ENCODE assay signal across 8 cellular contexts in the genomic region with DNA sequence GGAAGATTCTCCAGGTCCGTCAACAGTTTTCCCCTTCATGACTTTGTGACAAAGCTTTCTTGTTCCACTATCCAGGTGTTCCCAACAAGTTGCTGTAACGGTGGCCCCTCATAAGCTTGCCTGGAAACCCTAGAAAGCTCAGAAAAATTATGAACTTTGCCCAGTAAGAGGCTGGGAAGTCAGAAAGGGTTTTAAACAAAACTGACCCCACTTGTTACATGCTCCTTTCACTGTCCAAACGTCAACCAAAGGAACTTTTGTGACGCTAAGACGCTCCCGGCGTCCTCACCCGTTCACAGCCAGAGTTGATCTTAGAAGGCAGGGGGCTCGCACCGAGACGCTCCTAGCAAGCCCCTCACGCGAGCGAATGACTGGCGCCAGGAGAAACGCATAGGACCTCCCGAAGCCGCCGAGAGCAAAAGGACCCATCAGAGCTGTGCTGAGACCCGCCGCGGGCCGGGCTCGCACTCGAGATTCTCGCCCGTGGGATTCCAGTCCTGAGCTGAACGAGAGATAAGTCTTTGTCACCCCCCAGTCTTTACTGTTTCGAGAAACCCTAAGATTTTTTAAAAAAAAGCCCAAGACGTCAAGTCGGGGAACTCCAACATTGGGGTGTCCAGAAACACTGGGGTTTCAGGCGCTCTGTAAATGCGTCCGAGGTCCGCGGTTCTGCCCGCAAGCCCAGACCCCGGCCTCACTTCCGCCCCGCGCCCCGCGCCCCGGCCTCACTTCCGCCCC. TPM values are rescaled to one million over a fixed set of nuclear protein-coding genes. Genes with fewer than 3 reads are reported as not detected.
DNase-seq lines count a peak whose midpoint lies in the region; ATAC-seq, FAIRE-seq and TF ChIP-seq lines count a peak whose summit lies in the region.

No MANE protein-coding gene starts in this region.

- H3K9me3 ChIP-seq in PC-3 (ENCODE audit: low read length) (no peaks in the 10 kb centered on the region), HepG2 (ENCODE audit: low read length) (no peaks in the 10 kb centered on the region)

- peaks cover 34% of the 10 kb centered on the region for H3K4me1 Mint-ChIP-seq in central memory CD8-positive, alpha-beta T cell
- peaks cover 29% of the 10 kb centered on the region for H3K4me1 Mint-ChIP-seq in stimulated activated naive CD8-positive, alpha-beta T cell treated with anti-CD3 and anti-CD28 coated beads, Interleukin-15, Interleukin-2, amounts not matched to agents 100 ng/mL and 50 ng/mL, for 24 hours (ENCODE audit: low read depth)

- BruUV-seq in PC-3 (replicated peaks; lab: Mats Ljungman, UMichigan) = TSS peak; percentile 86
- BruUV-seq in HepG2 (replicated peaks; lab: Mats Ljungman, UMichigan) = TSS peak; percentile 78

- TF ChIP-seq POLR2A in HepG2 (IDR thresholded peaks at IDR 0.05; ENCODE audit: insufficient read depth in 1 of 2, low read depth in 2 of 2, low read length in 2 of 2) = no peak; a peak in 1 of 4 replicates

- peaks cover 20% of the 10 kb centered on the region for H3K36me3 ChIP-seq in H7 (replicated peaks; ENCODE audit: control insufficient read depth, insufficient read depth, low read length)
- H3K36me3 ChIP-seq in PC-3 (ENCODE audit: low read depth, low read length) = peaks cover 8% of the 10 kb centered on the region
- peaks cover 6 to 22% of the 10 kb centered on the region in 2 experiments; a peak in 4 of 5 replicates for H3K36me3 ChIP-seq in HepG2 (replicated peaks in 1 of 2; ENCODE audit: control insufficient read depth in 1 of 2, insufficient read depth in 2 of 2, low read length in 2 of 2)

- H3K36me3 Mint-ChIP-seq in central memory CD8-positive, alpha-beta T cell (ENCODE audit: insufficient read depth) = peaks cover 35% of the 10 kb centered on the region
- H3K36me3 Mint-ChIP-seq in stimulated activated naive CD8-positive, alpha-beta T cell treated with anti-CD3 and anti-CD28 coated beads, Interleukin-15, Interleukin-2, amounts not matched to agents 100 ng/mL and 50 ng/mL, for 24 hours (ENCODE audit: low read depth) = peaks cover 42% of the 10 kb centered on the region

- TF ChIP-seq RAD21 in HepG2 (CRISPR knock-in tag; IDR thresholded peaks at IDR 0.05) = no peak

- POLR2A ChIA-PET in PC-3 (lab: Charles Lee; ENCODE audit: unreplicated experiment) (no interaction called here), HepG2 (lab: Yijun Ruan, JAX) (interaction anchor here (0.9 to 10.2 kb wide), 12 partner anchors 11 to 79 kb away, joined by 3 to 175 read pairs (median 5); partner anchors contain the start of genes MRPL18, SOD2, TCP1 and WTAP)

- H3K4me3 ChIP-seq in GM08714 (ENCODE audit: low read length) (peak overlapping the region; percentile 85), H7 (ENCODE audit: insufficient read depth, low read depth, low read length) (peak overlapping the region; percentile 61), PC-3 (ENCODE audit: low read length) (peak overlapping the region; percentile 87), HepG2 (replicated peaks in 1 of 3; ENCODE audit: insufficient read depth in 1 of 3, low read depth in 2 of 3, low read length in 3 of 3) (peak overlapping the region; percentile 83 to 97 (median 88))

- H3K4me1 ChIP-seq in PC-3 (ENCODE audit: insufficient read depth, low read length) (peaks cover 21% of the 10 kb centered on the region), HepG2 (ENCODE audit: insufficient read depth, low read length) (peaks cover 72% of the 10 kb centered on the region)

- in situ Hi-C loops in HepG2 (cut with HindIII; ENCODE audit: extremely low pct_ligation_motif_present, low pct_unique_long_range_greater_than_20kb) = loop anchor here (5.0 kb wide), 2 partner anchors 34 to 69 kb away; partner anchors contain the start of genes SOD2 and WTAP

- no peaks in the 10 kb centered on the region for H3K9me3 Mint-ChIP-seq in central memory CD8-positive, alpha-beta T cell
- H3K9me3 Mint-ChIP-seq in stimulated activated naive CD8-positive, alpha-beta T cell treated with anti-CD3 and anti-CD28 coated beads, Interleukin-15, Interleukin-2, amounts not matched to agents 100 ng/mL and 50 ng/mL, for 24 hours = no peaks in the 10 kb centered on the region

- CTCF ChIA-PET in PC-3 (lab: Charles Lee) = no interaction called here
- CTCF ChIA-PET in HepG2 (lab: Yijun Ruan, JAX; ENCODE audit: low intra/inter-chr PET ratio, low total read pairs) = no interaction called here

- intact Hi-C loops in PC-3 (cut with micrococcal nuclease) (loop anchor here (2.0 kb wide), 1 partner anchor 71 kb away; no protein-coding TSS in a partner anchor), HepG2 (cut with micrococcal nuclease; ENCODE audit: unreplicated experiment) (loop anchor here (1.0 to 10.0 kb wide), 2 partner anchors 68 to 1117 kb away; partner anchors contain the start of genes DYNLT1 and SOD2)

- 3% methylated on average over 19 of the region's 45 CpGs for WGBS in HepG2 (ENCODE audit: low lambda C conversion rate)

- peak overlapping the region; percentile 97 for H3K9ac ChIP-seq in PC-3 (ENCODE audit: low read length)
- H3K9ac ChIP-seq in HepG2 (ENCODE audit: insufficient read depth, low read depth, low read length) = peak overlapping the region; percentile 96

- H3K27ac ChIP-seq in PC-3 (ENCODE audit: low read length) (peak overlapping the region; percentile 28), HepG2 (ENCODE audit: extremely low read length, insufficient read depth, low read length) (peak overlapping the region; percentile 97)

- H3K79me2 ChIP-seq in PC-3 (ENCODE audit: low read length) (no peaks in the 10 kb centered on the region), HepG2 (ENCODE audit: insufficient read depth, low read length) (peaks cover 48% of the 10 kb centered on the region)

- H3K27me3 ChIP-seq in H7 (ENCODE audit: control insufficient read depth, insufficient read depth, low read length) (no peaks in the 10 kb centered on the region), PC-3 (ENCODE audit: low read length) (no peaks in the 10 kb centered on the region), HepG2 (ENCODE audit: control insufficient read depth in 1 of 2, insufficient read depth in 2 of 2, low read length in 2 of 2) (no peaks in the 10 kb centered on the region; a peak in 1 of 5 replicates)

- TF ChIP-seq EP300 in HepG2 (IDR thresholded peaks at IDR 0.05; ENCODE audit: low read depth in 2 of 2, low read length in 2 of 2) (no peak), HepG2 (CRISPR knock-in tag; IDR thresholded peaks at IDR 0.05; ENCODE audit: borderline replicate concordance) (no peak)

- peak; percentile 2; the same call in 1 of the 2 replicates for ATAC-seq in PC-3
- no peak for ATAC-seq in central memory CD8-positive, alpha-beta T cell (replicated peaks; ENCODE audit: extremely low read depth, poor library complexity, severe bottlenecking)
- no peak for ATAC-seq in HepG2

- H3K4me3 Mint-ChIP-seq in central memory CD8-positive, alpha-beta T cell = peak overlapping the region; percentile 84
- H3K4me3 Mint-ChIP-seq in stimulated activated naive CD8-positive, alpha-beta T cell treated with anti-CD3 and anti-CD28 coated beads, Interleukin-15, Interleukin-2, amounts not matched to agents 100 ng/mL and 50 ng/mL, for 24 hours = peak overlapping the region; percentile 92

- DNase-seq in H7 = peak; percentile 49
- DNase-seq in PC-3 = peak; percentile 11
- DNase-seq in central memory CD8-positive, alpha-beta T cell (ENCODE audit: low spot score in 2 of 2) = no peak
- peak; percentile 14 for DNase-seq in HepG2 (ENCODE audit: low spot score)
- DNase-seq in putamen (ENCODE audit: low spot score) = no peak
- no peak for DNase-seq in superior temporal gyrus (ENCODE audit: extremely low spot score)

- FAIRE-seq in HepG2 (lab: Jason Lieb, UNC) = no peak

- peak overlapping the region; percentile 98 for H3K4me2 ChIP-seq in PC-3 (ENCODE audit: low read length)
- H3K4me2 ChIP-seq in HepG2 (ENCODE audit: low read depth, low read length) = peak overlapping the region; percentile 96

- H3K27me3 Mint-ChIP-seq in central memory CD8-positive, alpha-beta T cell = no peaks in the 10 kb centered on the region
- no peaks in the 10 kb centered on the region for H3K27me3 Mint-ChIP-seq in stimulated activated naive CD8-positive, alpha-beta T cell treated with anti-CD3 and anti-CD28 coated beads, Interleukin-15, Interleukin-2, amounts not matched to agents 100 ng/mL and 50 ng/mL, for 24 hours

- TF ChIP-seq CTCF in PC-3 (conservative IDR thresholded peaks at IDR 0.05; ENCODE audit: low read depth, low read length) = no peak
- TF ChIP-seq CTCF in HepG2 (CRISPR knock-in tag; IDR thresholded peaks at IDR 0.05) = no peak

- H3K27ac Mint-ChIP-seq in central memory CD8-positive, alpha-beta T cell (ENCODE audit: low read depth) = peak overlapping the region; percentile 96
- peak overlapping the region; percentile 91 for H3K27ac Mint-ChIP-seq in stimulated activated naive CD8-positive, alpha-beta T cell treated with anti-CD3 and anti-CD28 coated beads, Interleukin-15, Interleukin-2, amounts not matched to agents 100 ng/mL and 50 ng/mL, for 24 hours

- peak overlapping the region; percentile 78 for H2AFZ ChIP-seq in PC-3 (ENCODE audit: low read length)
- no peak overlapping the region for H2AFZ ChIP-seq in HepG2 (ENCODE audit: low read length)

- H3F3A ChIP-seq in PC-3 (ENCODE audit: low read length, unreplicated experiment) = no peaks in the 10 kb centered on the region

- H4K20me1 ChIP-seq in PC-3 (ENCODE audit: low read length) (no peaks in the 10 kb centered on the region), HepG2 (ENCODE audit: insufficient read depth, low read length) (no peaks in the 10 kb centered on the region)

- no peaks in the 10 kb centered on the region for H3K9me2 ChIP-seq in PC-3 (replicated peaks; ENCODE audit: low read length)

RNA-seq across cellular contexts. Expression of gene ACAT2, which starts 0.5 kb away (rescaled TPM):
- 73.0 and 108 TPM in 2 replicates for total RNA-seq in H7 (2014; rRNA removed; shearing (Covaris generic))
- total RNA-seq in PC-3 (2014; rRNA removed) = 29.0 and 36.0 TPM in 2 replicates
- 534 and 775 TPM in 2 replicates for total RNA-seq in HepG2 (2016; rRNA removed; fragmentation: Illumina TruSeq; extraction: Trizol)
- 162 and 165 TPM in 2 replicates for total RNA-seq in HepG2 (2016; cell fraction: cytosol; rRNA removed; fragmentation: Illumina TruSeq; extraction: Trizol; ENCODE audit: low read depth)
- 542 and 812 TPM in 2 replicates for total RNA-seq in HepG2 (2016; cell fraction: insoluble cytoplasmic fraction; rRNA removed; fragmentation: Illumina TruSeq; extraction: Trizol)
- total RNA-seq in HepG2 (2016; cell fraction: membrane; rRNA removed; fragmentation: Illumina TruSeq; extraction: Trizol) = 231 and 232 TPM in 2 replicates
- 200 and 223 TPM in 2 replicates for total RNA-seq in HepG2 (2016; cell fraction: nucleus; rRNA removed; fragmentation: Illumina TruSeq; extraction: Trizol)
- 121 and 132 TPM in 2 replicates for polyA plus RNA-seq in HepG2 (2011; rRNA removed)
- polyA plus RNA-seq in HepG2 (2011; cell fraction: cytosol; rRNA removed) = 62.8 and 103 TPM in 2 replicates
- 28.1 and 44.2 TPM in 2 replicates for polyA plus RNA-seq in HepG2 (2011; cell fraction: nucleus; rRNA removed)
- polyA plus RNA-seq in HepG2 (2012) = 172 and 185 TPM in 2 replicates
- 142 and 156 TPM in 2 replicates for polyA plus RNA-seq in HepG2 (2016; cell fraction: cytosol; fragmentation: Illumina TruSeq; extraction: Trizol; ENCODE audit: low read depth)
- polyA plus RNA-seq in HepG2 (2016; cell fraction: insoluble cytoplasmic fraction; fragmentation: Illumina TruSeq; extraction: Trizol; ENCODE audit: low read depth) = 580 and 631 TPM in 2 replicates
- 160 and 171 TPM in 2 replicates for polyA plus RNA-seq in HepG2 (2016; cell fraction: membrane; fragmentation: Illumina TruSeq; extraction: Trizol; ENCODE audit: low read depth)
- 219 and 233 TPM in 2 replicates for polyA plus RNA-seq in HepG2 (2016; cell fraction: nucleus; fragmentation: Illumina TruSeq; extraction: Trizol; ENCODE audit: insufficient read depth, low read depth)
- 52.5 and 89.6 TPM in 2 replicates for polyA minus RNA-seq in HepG2 (2011; rRNA and poly(A)+ RNA removed; ENCODE audit: low replicate concordance)
- polyA minus RNA-seq in HepG2 (2011; cell fraction: cytosol; rRNA and poly(A)+ RNA removed) = 46.9 and 65.1 TPM in 2 replicates
- polyA minus RNA-seq in HepG2 (2011; cell fraction: nucleus; rRNA and poly(A)+ RNA removed) = 46.6 and 77.2 TPM in 2 replicates

RNA-seq across cellular contexts. Expression of gene TCP1, which starts 28.1 kb away (rescaled TPM):
- total RNA-seq in H7 (2014; rRNA removed; shearing (Covaris generic)) = 375 and 406 TPM in 2 replicates
- total RNA-seq in PC-3 (2014; rRNA removed) (253 and 280 TPM in 2 replicates), HepG2 (2016; rRNA removed; fragmentation: Illumina TruSeq; extraction: Trizol) (553 and 677 TPM in 2 replicates)
- total RNA-seq in HepG2 (2016; cell fraction: cytosol; rRNA removed; fragmentation: Illumina TruSeq; extraction: Trizol; ENCODE audit: low read depth) = 167 and 195 TPM in 2 replicates
- 558 and 662 TPM in 2 replicates for total RNA-seq in HepG2 (2016; cell fraction: insoluble cytoplasmic fraction; rRNA removed; fragmentation: Illumina TruSeq; extraction: Trizol)
- total RNA-seq in HepG2 (2016; cell fraction: membrane; rRNA removed; fragmentation: Illumina TruSeq; extraction: Trizol) = 368 and 445 TPM in 2 replicates
- 262 and 285 TPM in 2 replicates for total RNA-seq in HepG2 (2016; cell fraction: nucleus; rRNA removed; fragmentation: Illumina TruSeq; extraction: Trizol)
- 102 and 116 TPM in 2 replicates for polyA plus RNA-seq in HepG2 (2011; rRNA removed)
- 99.2 and 105 TPM in 2 replicates for polyA plus RNA-seq in HepG2 (2011; cell fraction: cytosol; rRNA removed)
- 138 and 159 TPM in 2 replicates for polyA plus RNA-seq in HepG2 (2011; cell fraction: nucleus; rRNA removed)
- 242 and 252 TPM in 2 replicates for polyA plus RNA-seq in HepG2 (2012)
- 157 and 173 TPM in 2 replicates for polyA plus RNA-seq in HepG2 (2016; cell fraction: cytosol; fragmentation: Illumina TruSeq; extraction: Trizol; ENCODE audit: low read depth)
- 584 and 596 TPM in 2 replicates for polyA plus RNA-seq in HepG2 (2016; cell fraction: insoluble cytoplasmic fraction; fragmentation: Illumina TruSeq; extraction: Trizol; ENCODE audit: low read depth)
- polyA plus RNA-seq in HepG2 (2016; cell fraction: membrane; fragmentation: Illumina TruSeq; extraction: Trizol; ENCODE audit: low read depth) = 236 and 293 TPM in 2 replicates
- 406 and 459 TPM in 2 replicates for polyA plus RNA-seq in HepG2 (2016; cell fraction: nucleus; fragmentation: Illumina TruSeq; extraction: Trizol; ENCODE audit: insufficient read depth, low read depth)
- polyA minus RNA-seq in HepG2 (2011; rRNA and poly(A)+ RNA removed; ENCODE audit: low replicate concordance) = 138 and 285 TPM in 2 replicates
- 242 and 244 TPM in 2 replicates for polyA minus RNA-seq in HepG2 (2011; cell fraction: cytosol; rRNA and poly(A)+ RNA removed)
- polyA minus RNA-seq in HepG2 (2011; cell fraction: nucleus; rRNA and poly(A)+ RNA removed) = 245 and 282 TPM in 2 replicates

RNA-seq across cellular contexts. Expression of gene MRPL18, which starts 29.0 kb away (rescaled TPM):
- 90.2 and 99.0 TPM in 2 replicates for total RNA-seq in H7 (2014; rRNA removed; shearing (Covaris generic))
- total RNA-seq in PC-3 (2014; rRNA removed) (123 and 155 TPM in 2 replicates), HepG2 (2016; rRNA removed; fragmentation: Illumina TruSeq; extraction: Trizol) (176 and 241 TPM in 2 replicates)
- 87.3 and 95.0 TPM in 2 replicates for total RNA-seq in HepG2 (2016; cell fraction: cytosol; rRNA removed; fragmentation: Illumina TruSeq; extraction: Trizol; ENCODE audit: low read depth)
- 183 and 249 TPM in 2 replicates for total RNA-seq in HepG2 (2016; cell fraction: insoluble cytoplasmic fraction; rRNA removed; fragmentation: Illumina TruSeq; extraction: Trizol)
- total RNA-seq in HepG2 (2016; cell fraction: membrane; rRNA removed; fragmentation: Illumina TruSeq; extraction: Trizol) = 132 TPM in 2 replicates
- total RNA-seq in HepG2 (2016; cell fraction: nucleus; rRNA removed; fragmentation: Illumina TruSeq; extraction: Trizol) = 62.7 and 70.4 TPM in 2 replicates
- 74.2 and 85.6 TPM in 2 replicates for polyA plus RNA-seq in HepG2 (2011; rRNA removed)
- polyA plus RNA-seq in HepG2 (2011; cell fraction: cytosol; rRNA removed) = 65.6 and 79.0 TPM in 2 replicates
- polyA plus RNA-seq in HepG2 (2011; cell fraction: nucleus; rRNA removed) = 20.8 and 28.8 TPM in 2 replicates
- 63.5 and 72.2 TPM in 2 replicates for polyA plus RNA-seq in HepG2 (2012)
- 85.1 and 96.0 TPM in 2 replicates for polyA plus RNA-seq in HepG2 (2016; cell fraction: cytosol; fragmentation: Illumina TruSeq; extraction: Trizol; ENCODE audit: low read depth)
- 291 and 300 TPM in 2 replicates for polyA plus RNA-seq in HepG2 (2016; cell fraction: insoluble cytoplasmic fraction; fragmentation: Illumina TruSeq; extraction: Trizol; ENCODE audit: low read depth)
- polyA plus RNA-seq in HepG2 (2016; cell fraction: membrane; fragmentation: Illumina TruSeq; extraction: Trizol; ENCODE audit: low read depth) = 120 and 134 TPM in 2 replicates
- 124 and 125 TPM in 2 replicates for polyA plus RNA-seq in HepG2 (2016; cell fraction: nucleus; fragmentation: Illumina TruSeq; extraction: Trizol; ENCODE audit: insufficient read depth, low read depth)
- polyA minus RNA-seq in HepG2 (2011; rRNA and poly(A)+ RNA removed; ENCODE audit: low replicate concordance) = 34.2 and 40.9 TPM in 2 replicates
- polyA minus RNA-seq in HepG2 (2011; cell fraction: cytosol; rRNA and poly(A)+ RNA removed) = 21.3 and 22.0 TPM in 2 replicates
- polyA minus RNA-seq in HepG2 (2011; cell fraction: nucleus; rRNA and poly(A)+ RNA removed) = 17.4 and 18.3 TPM in 2 replicates

RNA-seq across cellular contexts. Expression of gene WTAP, which starts 34.0 kb away (rescaled TPM):
- 58.1 and 63.1 TPM in 2 replicates for total RNA-seq in H7 (2014; rRNA removed; shearing (Covaris generic))
- 50.8 and 54.5 TPM in 2 replicates for total RNA-seq in PC-3 (2014; rRNA removed)
- 167 and 203 TPM in 2 replicates for total RNA-seq in HepG2 (2016; rRNA removed; fragmentation: Illumina TruSeq; extraction: Trizol)
- total RNA-seq in HepG2 (2016; cell fraction: cytosol; rRNA removed; fragmentation: Illumina TruSeq; extraction: Trizol; ENCODE audit: low read depth) = 67.7 and 76.4 TPM in 2 replicates
- total RNA-seq in HepG2 (2016; cell fraction: insoluble cytoplasmic fraction; rRNA removed; fragmentation: Illumina TruSeq; extraction: Trizol) = 167 and 194 TPM in 2 replicates
- 157 and 172 TPM in 2 replicates for total RNA-seq in HepG2 (2016; cell fraction: membrane; rRNA removed; fragmentation: Illumina TruSeq; extraction: Trizol)
- 123 and 137 TPM in 2 replicates for total RNA-seq in HepG2 (2016; cell fraction: nucleus; rRNA removed; fragmentation: Illumina TruSeq; extraction: Trizol)
- 29.4 and 31.6 TPM in 2 replicates for polyA plus RNA-seq in HepG2 (2011; rRNA removed)
- polyA plus RNA-seq in HepG2 (2011; cell fraction: cytosol; rRNA removed) = 14.5 and 23.5 TPM in 2 replicates
- 34.9 and 43.6 TPM in 2 replicates for polyA plus RNA-seq in HepG2 (2011; cell fraction: nucleus; rRNA removed)
- polyA plus RNA-seq in HepG2 (2012) = 82.9 and 92.4 TPM in 2 replicates
- 82.6 and 108 TPM in 2 replicates for polyA plus RNA-seq in HepG2 (2016; cell fraction: cytosol; fragmentation: Illumina TruSeq; extraction: Trizol; ENCODE audit: low read depth)
- 194 and 196 TPM in 2 replicates for polyA plus RNA-seq in HepG2 (2016; cell fraction: insoluble cytoplasmic fraction; fragmentation: Illumina TruSeq; extraction: Trizol; ENCODE audit: low read depth)
- polyA plus RNA-seq in HepG2 (2016; cell fraction: membrane; fragmentation: Illumina TruSeq; extraction: Trizol; ENCODE audit: low read depth) = 129 and 154 TPM in 2 replicates
- polyA plus RNA-seq in HepG2 (2016; cell fraction: nucleus; fragmentation: Illumina TruSeq; extraction: Trizol; ENCODE audit: insufficient read depth, low read depth) = 169 and 179 TPM in 2 replicates
- 21.5 and 32.6 TPM in 2 replicates for polyA minus RNA-seq in HepG2 (2011; rRNA and poly(A)+ RNA removed; ENCODE audit: low replicate concordance)
- polyA minus RNA-seq in HepG2 (2011; cell fraction: cytosol; rRNA and poly(A)+ RNA removed) = 22.7 and 30.4 TPM in 2 replicates
- 131 and 155 TPM in 2 replicates for polyA minus RNA-seq in HepG2 (2011; cell fraction: nucleus; rRNA and poly(A)+ RNA removed)

RNA-seq across cellular contexts. Expression of gene PNLDC1, which starts 38.8 kb away (rescaled TPM):
- total RNA-seq in H7 (2014; rRNA removed; shearing (Covaris generic)) = not detected in 2 replicates
- total RNA-seq in PC-3 (2014; rRNA removed) (not detected in 2 replicates), HepG2 (2016; rRNA removed; fragmentation: Illumina TruSeq; extraction: Trizol) (not detected in 2 replicates)
- not detected in 2 replicates for total RNA-seq in HepG2 (2016; cell fraction: cytosol; rRNA removed; fragmentation: Illumina TruSeq; extraction: Trizol; ENCODE audit: low read depth)
- not detected in 2 replicates for total RNA-seq in HepG2 (2016; cell fraction: insoluble cytoplasmic fraction; rRNA removed; fragmentation: Illumina TruSeq; extraction: Trizol)
- total RNA-seq in HepG2 (2016; cell fraction: membrane; rRNA removed; fragmentation: Illumina TruSeq; extraction: Trizol) = not detected in 2 replicates
- not detected in 2 replicates for total RNA-seq in HepG2 (2016; cell fraction: nucleus; rRNA removed; fragmentation: Illumina TruSeq; extraction: Trizol)
- polyA plus RNA-seq in HepG2 (2011; rRNA removed) = 0.04 TPM in 1 of 2 replicates, not detected in the other
- not detected in 2 replicates for polyA plus RNA-seq in HepG2 (2011; cell fraction: cytosol; rRNA removed)
- polyA plus RNA-seq in HepG2 (2011; cell fraction: nucleus; rRNA removed) = 0.07 TPM in 1 of 2 replicates, not detected in the other
- polyA plus RNA-seq in HepG2 (2012) = not detected in 2 replicates
- polyA plus RNA-seq in HepG2 (2016; cell fraction: cytosol; fragmentation: Illumina TruSeq; extraction: Trizol; ENCODE audit: low read depth) = 0.07 TPM in 1 of 2 replicates, not detected in the other
- polyA plus RNA-seq in HepG2 (2016; cell fraction: insoluble cytoplasmic fraction; fragmentation: Illumina TruSeq; extraction: Trizol; ENCODE audit: low read depth) = not detected in 2 replicates
- polyA plus RNA-seq in HepG2 (2016; cell fraction: membrane; fragmentation: Illumina TruSeq; extraction: Trizol; ENCODE audit: low read depth) = not detected in 2 replicates
- not detected in 2 replicates for polyA plus RNA-seq in HepG2 (2016; cell fraction: nucleus; fragmentation: Illumina TruSeq; extraction: Trizol; ENCODE audit: insufficient read depth, low read depth)
- polyA minus RNA-seq in HepG2 (2011; rRNA and poly(A)+ RNA removed; ENCODE audit: low replicate concordance) = not detected in 2 replicates
- polyA minus RNA-seq in HepG2 (2011; cell fraction: cytosol; rRNA and poly(A)+ RNA removed) = not detected in 2 replicates
- polyA minus RNA-seq in HepG2 (2011; cell fraction: nucleus; rRNA and poly(A)+ RNA removed) = not detected in 2 replicates

Comparison
In these comparisons a context has a peak if more than half of its experiments do, and no peak if none do; other contexts are left out.
1. DNase-seq: peak in H7 (single experiment), PC-3 (single experiment) and HepG2 (single experiment); none in central memory CD8-positive, alpha-beta T cell (0 of 2), putamen (single experiment) and superior temporal gyrus (single experiment).
2. Peak in every context shown above with its lines, with median percentiles within 50 percentile points of each other: H3K4me3 ChIP-seq.